1 cellular context compared by ENCODE assay signal in genomic region chr1:150484861-150485260, GRCh38.
TF ChIP-seq lines count a peak whose summit lies in the region.

No MANE protein-coding gene starts in this region.

TF ChIP-seq in K562, 482 proteins besides CTCF, POLR2A, EP300 and RAD21 (continued from another document):
- TF ChIP-seq ZNF318 (IDR thresholded peaks at IDR 0.05; ENCODE audit: borderline replicate concordance in 1 of 2, low read depth in 1 of 2) (no peak), TEAD2 (tag; IDR thresholded peaks at IDR 0.05) (no peak), ZNF695 (CRISPR knock-in tag; IDR thresholded peaks at IDR 0.05) (no peak), ZNF586 (CRISPR knock-in tag; conservative IDR thresholded peaks at IDR 0.05) (no peak), CREB3L1 (IDR thresholded peaks at IDR 0.05; ENCODE audit: borderline replicate concordance, low read depth) (no peak), SMAD4 (CRISPR knock-in tag; conservative IDR thresholded peaks at IDR 0.05) (peak; percentile 27; the same call in 1 of the 2 replicates), ETV5 (CRISPR knock-in tag; IDR thresholded peaks at IDR 0.05; ENCODE audit: low read depth) (no peak), PHTF2 (CRISPR knock-in tag; IDR thresholded peaks at IDR 0.05) (no peak), KDM1A (IDR thresholded peaks at IDR 0.05) (no peak), NFE2L1 (tag; IDR thresholded peaks at IDR 0.05; ENCODE audit: borderline replicate concordance, low read depth) (no peak), SMARCE1 (IDR thresholded peaks at IDR 0.05) (no peak), HMBOX1 (IDR thresholded peaks at IDR 0.05) (peak; percentile 69), ZNF766 (CRISPR knock-in tag; conservative IDR thresholded peaks at IDR 0.05) (no peak), NBN (IDR thresholded peaks at IDR 0.05; ENCODE audit: low read depth) (0 out of 2 replicates have a peak, but pooled peaks have one; percentile 39), THRA (IDR thresholded peaks at IDR 0.05) (no peak), MAFK (IDR thresholded peaks at IDR 0.05; ENCODE audit: low read length) (no peak), TEAD4 (IDR thresholded peaks at IDR 0.05; ENCODE audit: low read length) (0 out of 2 replicates have a peak, but pooled peaks have one; percentile 12), TEAD4 (CRISPR knock-in tag; IDR thresholded peaks at IDR 0.05; ENCODE audit: borderline replicate concordance) (no peak), NFXL1 (CRISPR knock-in tag; IDR thresholded peaks at IDR 0.05) (no peak), BRD9 (IDR thresholded peaks at IDR 0.05; ENCODE audit: low read depth, partially characterized antibody) (peak; percentile 71), HDAC2 (IDR thresholded peaks at IDR 0.05) (no peak), ZKSCAN3 (CRISPR knock-in tag; IDR thresholded peaks at IDR 0.05) (no peak), PCBP1 (IDR thresholded peaks at IDR 0.05; ENCODE audit: low read depth, low read length, poor library complexity, severe bottlenecking) (no peak), CHD1 (IDR thresholded peaks at IDR 0.05; ENCODE audit: low read length) (no peak), ZFP91 (CRISPR knock-in tag; IDR thresholded peaks at IDR 0.05) (no peak), NR1H2 (CRISPR knock-in tag; IDR thresholded peaks at IDR 0.05) (no peak), LCOR (CRISPR knock-in tag; IDR thresholded peaks at IDR 0.05) (peak; percentile 23; the same call in 1 of the 2 replicates), COPS2 (conservative IDR thresholded peaks at IDR 0.05) (no peak), SRF (CRISPR knock-in tag; IDR thresholded peaks at IDR 0.05) (no peak), ZNF124 (CRISPR knock-in tag; IDR thresholded peaks at IDR 0.05) (no peak), CBX1 (IDR thresholded peaks at IDR 0.05; ENCODE audit: low read depth) (no peak)
